8 cellular contexts compared by ENCODE assay signal in the genomic region with DNA sequence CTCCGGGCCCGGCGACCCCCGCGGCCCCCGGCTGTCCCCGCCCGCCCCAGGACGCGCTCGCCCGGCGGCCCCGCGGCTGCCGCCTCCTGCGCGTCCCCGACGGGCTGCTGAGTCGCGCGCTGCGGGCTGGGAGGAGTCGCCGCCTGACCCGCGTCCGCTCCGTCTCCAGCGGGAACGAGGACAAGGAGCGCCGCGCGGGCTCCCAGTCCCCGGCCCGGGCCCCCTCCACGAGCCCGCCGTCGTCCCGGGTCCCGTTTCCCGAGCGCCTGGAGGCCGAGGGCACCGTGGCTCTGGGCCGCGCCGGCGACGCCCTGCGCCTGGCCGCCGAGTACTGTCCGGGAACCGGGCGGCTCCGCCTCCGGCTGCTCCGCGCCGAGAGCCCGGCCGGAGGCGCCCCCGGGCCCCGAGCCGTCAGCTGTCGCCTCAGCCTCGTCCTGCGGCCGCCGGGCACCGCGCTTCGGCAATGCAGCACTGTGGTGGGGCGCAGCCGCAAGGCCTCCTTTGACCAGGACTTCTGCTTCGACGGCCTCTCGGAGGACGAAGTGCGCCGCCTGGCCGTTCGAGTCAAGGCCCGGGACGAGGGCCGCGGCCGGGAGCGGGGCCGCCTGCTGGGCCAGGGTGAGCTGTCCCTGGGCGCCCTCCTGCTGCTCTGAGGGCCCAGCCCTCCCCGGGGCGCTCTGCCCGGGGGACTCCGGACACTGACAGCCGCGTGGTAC. TPM values are rescaled to one million over a fixed set of nuclear protein-coding genes. Genes with fewer than 3 reads are reported as not detected.
DNase-seq lines count a peak whose midpoint lies in the region; ATAC-seq, FAIRE-seq and TF ChIP-seq lines count a peak whose summit lies in the region.

No MANE protein-coding gene starts in this region.

- POLR2A ChIA-PET in CD4-positive, alpha-beta memory T cell (lab: Charles Lee; ENCODE audit: partially characterized antibody): interaction anchor here (2.4 kb wide), 1 partner anchor 8 kb away, joined by 12 read pairs; the partner anchor contains the start of gene VPS13C
- POLR2A ChIA-PET in T-cell (lab: Charles Lee): interaction anchor here in 1 of 2 donors (0.6 kb wide), 1 partner anchor 1792 kb away, joined by 5 read pairs; no protein-coding TSS in a partner anchor

- no peak overlapping the region for H3K27ac ChIP-seq in CD4-positive, alpha-beta memory T cell (ENCODE audit: low read depth, low read length)

- ATAC-seq in T-cell (replicated peaks in 1 of 4) (peak; percentile 8 to 49 (median 33)), HG02798 (IDR thresholded peaks at IDR 0.05; ENCODE audit: poor library complexity, unreplicated experiment) (no peak)
- peak; percentile 19 for ATAC-seq in central memory CD8-positive, alpha-beta T cell (replicated peaks; ENCODE audit: extremely low read depth, poor library complexity, severe bottlenecking)

- H3K36me3 ChIP-seq in CD4-positive, alpha-beta memory T cell (ENCODE audit: insufficient read depth, low read length): no peaks in the 10 kb centered on the region

- H3K4me1 Mint-ChIP-seq in CD4-positive, alpha-beta memory T cell: peaks cover 13 to 24% (median 18%) of the 10 kb centered on the region in 4 donors
- peaks cover 16 to 25% (median 23%) of the 10 kb centered on the region in 3 donors for H3K4me1 Mint-ChIP-seq in T-cell
- peaks cover 15% of the 10 kb centered on the region for H3K4me1 Mint-ChIP-seq in central memory CD8-positive, alpha-beta T cell

- H3K9me3 Mint-ChIP-seq in CD4-positive, alpha-beta memory T cell: no peaks in the 10 kb centered on the region
- no peaks in the 10 kb centered on the region for H3K9me3 Mint-ChIP-seq in T-cell
- no peaks in the 10 kb centered on the region for H3K9me3 Mint-ChIP-seq in central memory CD8-positive, alpha-beta T cell

- intact Hi-C loops in CD4-positive, alpha-beta memory T cell (cut with micrococcal nuclease): loop anchor here (5.0 kb wide), 2 partner anchors 41 to 74 kb away; no protein-coding TSS in a partner anchor

- no peak for FAIRE-seq in H54 (lab: Jason Lieb, UNC)

- no peaks in the 10 kb centered on the region for H3K27me3 ChIP-seq in CD4-positive, alpha-beta memory T cell (ENCODE audit: insufficient read depth, low read length)

- peak overlapping the region; percentile 75 to 89 (median 84) for H3K4me3 Mint-ChIP-seq in CD4-positive, alpha-beta memory T cell
- peak overlapping the region; percentile 72 to 92 (median 82) for H3K4me3 Mint-ChIP-seq in T-cell
- H3K4me3 Mint-ChIP-seq in central memory CD8-positive, alpha-beta T cell: peak overlapping the region; percentile 82

- peak overlapping the region in 1 of 2 donors; percentile 32 for H3K4me3 ChIP-seq in CD4-positive, alpha-beta memory T cell (ENCODE audit: low read length in 2 of 2)

- H3K27ac Mint-ChIP-seq in CD4-positive, alpha-beta memory T cell: peak overlapping the region in 3 of 7 donors; percentile 26 to 72 (median 70)
- H3K27ac Mint-ChIP-seq in T-cell: no peak overlapping the region
- H3K27ac Mint-ChIP-seq in central memory CD8-positive, alpha-beta T cell (ENCODE audit: low read depth): no peak overlapping the region

- H3K36me3 Mint-ChIP-seq in CD4-positive, alpha-beta memory T cell: peaks cover 0 to 9% of the 10 kb centered on the region in 2 donors
- no peaks in the 10 kb centered on the region for H3K36me3 Mint-ChIP-seq in T-cell
- no peaks in the 10 kb centered on the region for H3K36me3 Mint-ChIP-seq in central memory CD8-positive, alpha-beta T cell (ENCODE audit: insufficient read depth)

- H3K9me3 ChIP-seq in CD4-positive, alpha-beta memory T cell (ENCODE audit: control insufficient read depth in 1 of 2, low read length in 2 of 2): no peaks in the 10 kb centered on the region

- CTCF ChIA-PET in CD4-positive, alpha-beta memory T cell (lab: Charles Lee; ENCODE audit: partially characterized antibody): interaction anchor here (4.8 kb wide), 1 partner anchor 8 kb away, joined by 39 read pairs; the partner anchor contains the start of gene VPS13C
- CTCF ChIA-PET in T-cell (lab: Charles Lee): interaction anchor here in 1 of 2 donors (1.7 kb wide), 1 partner anchor 7 kb away, joined by 5 read pairs; the partner anchor contains the start of gene VPS13C

- no peak for TF ChIP-seq POLR2A in H54 (IDR thresholded peaks at IDR 0.05; ENCODE audit: low read depth, low read length)

- peaks cover 3 to 8% of the 10 kb centered on the region in 2 donors for H3K27me3 Mint-ChIP-seq in CD4-positive, alpha-beta memory T cell
- H3K27me3 Mint-ChIP-seq in T-cell: peaks cover 17 to 24% of the 10 kb centered on the region in 2 donors
- H3K27me3 Mint-ChIP-seq in central memory CD8-positive, alpha-beta T cell: peaks cover 33% of the 10 kb centered on the region

- peak in 2 of 5 donors; percentile 28 to 32 for DNase-seq in CD4-positive, alpha-beta memory T cell
- peak; percentile 22 for DNase-seq in H54 (ENCODE audit: insufficient read length, low spot score)
- DNase-seq in T-cell: peak in 13 of 34 experiments; percentile 0 to 29 (median 9)
- DNase-seq in central memory CD8-positive, alpha-beta T cell (ENCODE audit: low spot score in 2 of 2): no peak
- peak; percentile 72 for DNase-seq in left kidney (ENCODE audit: low read depth, low spot score)
- DNase-seq in stimulated activated CD4-positive, alpha-beta T cell treated with anti-CD3 and anti-CD28 coated beads, Interleukin-4, amount 100 ng/mL, for 24 hours: peak; percentile 12
- no peak for DNase-seq in NCI-H2107 treated with DMSO at 0.1 percent for 48 hours (lab: John Stamatoyannopoulos, UW; ENCODE audit: unreplicated experiment)

- peaks cover 19% of the 10 kb centered on the region for H3K4me1 ChIP-seq in CD4-positive, alpha-beta memory T cell (ENCODE audit: insufficient read depth, low read length)

RNA-seq across cellular contexts. Expression of gene C2CD4A, which starts 1.5 kb away (rescaled TPM):
- total RNA-seq in CD4-positive, alpha-beta memory T cell: under 1 TPM in 1 of 2 experiments, not detected in 1; 0.11 TPM
- polyA plus RNA-seq in CD4-positive, alpha-beta memory T cell: under 1 TPM in 1 of 2 donors, not detected in 1; 0.08 TPM
- total RNA-seq in T-cell: not detected

RNA-seq across cellular contexts. Expression of gene VPS13C, which starts 8.0 kb away (rescaled TPM):
- 100 to 1,000 TPM; 144 to 148 TPM for total RNA-seq in CD4-positive, alpha-beta memory T cell
- polyA plus RNA-seq in CD4-positive, alpha-beta memory T cell: 10 to 100 TPM; 10.6 to 20.5 TPM
- 100 to 1,000 TPM in 3 of 5 donors, 10 to 100 TPM in 2; 84.4 to 136 (median 117) TPM for total RNA-seq in T-cell

Comparison
In these comparisons a context has a peak if more than half of its experiments do, and no peak if none do; other contexts are left out.
1. DNase-seq: peak in H54 (single experiment), left kidney (single experiment) and stimulated activated CD4-positive, alpha-beta T cell treated with anti-CD3 and anti-CD28 coated beads, Interleukin-4, amount 100 ng/mL, for 24 hours (single experiment); none in central memory CD8-positive, alpha-beta T cell (0 of 2) and NCI-H2107 treated with DMSO at 0.1 percent for 48 hours (single experiment).
2. Peak in every context shown above with its lines, with median percentiles within 50 percentile points of each other: H3K4me3 Mint-ChIP-seq.